Comparison of ENCODE assay signal across 34 cellular contexts in genomic region chr9:114300153-114300845, GRCh38. TPM values are rescaled to one million over a fixed set of nuclear protein-coding genes. Genes with fewer than 3 reads are reported as not detected.
DNase-seq lines count a peak whose midpoint lies in the region; ATAC-seq and TF ChIP-seq lines count a peak whose summit lies in the region.
"Had no signal": no experiment of that assay in that cellular context is flagged by ENCODE, and none has a peak within 500 bp of the region (broad histone marks: within the 10 kb centered on the region; RNA-seq: fewer than 3 reads in every experiment).

No MANE protein-coding gene starts in this region.

- H3K27ac ChIP-seq in heart right ventricle, result no peak overlapping the region
- no peak overlapping the region for H3K27ac ChIP-seq in vagina
- H3K27ac ChIP-seq: colonic mucosa, neutrophil had no signal

- ATAC-seq in heart right ventricle (no peak), GM21360 (IDR thresholded peaks at IDR 0.05; ENCODE audit: unreplicated experiment) (no peak)
- ATAC-seq: CD8-positive, alpha-beta T cell; effector memory CD8-positive, alpha-beta T cell; left ventricle myocardium superior; stimulated activated naive B cell treated with anti-CD40 and anti-IgM and Interleukin-4, amounts not matched to agents 10 μg/mL and 1 μg/mL and 100 μg/mL, for 72 hours; T-cell had no signal

- peaks cover 35% of the 10 kb centered on the region for H3K36me3 Mint-ChIP-seq in progenitor cell of endocrine pancreas (ENCODE audit: insufficient read depth)
- H3K36me3 Mint-ChIP-seq: activated naive CD8-positive, alpha-beta T cell treated with anti-CD3 and anti-CD28 coated beads, Interleukin-2, amount 10 ng/mL, durations not matched to agents 7 days and 5 days; stimulated activated naive B cell treated with anti-CD40 and anti-IgM and Interleukin-4, amounts not matched to agents 10 μg/mL and 1 μg/mL and 100 μg/mL, for 72 hours had no signal

- H3K9me3 ChIP-seq in heart right ventricle (peaks cover 0 to 14% (median 0%) of the 10 kb centered on the region in 11 donors), vagina (no peaks in the 10 kb centered on the region)
- H3K9me3 ChIP-seq: BE2C, colonic mucosa had no signal

- no peak overlapping the region for H3K4me3 Mint-ChIP-seq in progenitor cell of endocrine pancreas (ENCODE audit: low read depth)
- H3K4me3 Mint-ChIP-seq: activated naive CD8-positive, alpha-beta T cell treated with anti-CD3 and anti-CD28 coated beads, Interleukin-2, amount 10 ng/mL, durations not matched to agents 7 days and 5 days; CD8-positive, alpha-beta T cell; effector memory CD8-positive, alpha-beta T cell; stimulated activated naive B cell treated with anti-CD40 and anti-IgM and Interleukin-4, amounts not matched to agents 10 μg/mL and 1 μg/mL and 100 μg/mL, for 72 hours; T-cell had no signal

- H3K36me3 ChIP-seq in heart right ventricle, result peaks cover 0 to 50% (median 0%) of the 10 kb centered on the region in 9 donors
- peaks cover 0 to 25% of the 10 kb centered on the region in 2 donors for H3K36me3 ChIP-seq in vagina
- H3K36me3 ChIP-seq: BE2C, colonic mucosa, neutrophil had no signal

- H3K4me1 Mint-ChIP-seq in progenitor cell of endocrine pancreas (ENCODE audit: low read depth), result no peaks in the 10 kb centered on the region
- H3K4me1 Mint-ChIP-seq: activated naive CD8-positive, alpha-beta T cell treated with anti-CD3 and anti-CD28 coated beads, Interleukin-2, amount 10 ng/mL, durations not matched to agents 7 days and 5 days had no signal

- peak overlapping the region; percentile 45 for H3K27ac Mint-ChIP-seq in progenitor cell of endocrine pancreas
- H3K27ac Mint-ChIP-seq: CD8-positive, alpha-beta T cell; stimulated activated naive B cell treated with anti-CD40 and anti-IgM and Interleukin-4, amounts not matched to agents 10 μg/mL and 1 μg/mL and 100 μg/mL, for 72 hours; T-cell had no signal

- peaks cover 0 to 8% (median 0%) of the 10 kb centered on the region in 9 donors for H3K4me1 ChIP-seq in heart right ventricle
- H3K4me1 ChIP-seq in vagina, result peaks cover 2% of the 10 kb centered on the region
- H3K4me1 ChIP-seq: colonic mucosa had no signal

- no peak for TF ChIP-seq POLR2A in vagina (IDR thresholded peaks at IDR 0.05)

- peaks cover 6% of the 10 kb centered on the region for H3K9me3 Mint-ChIP-seq in progenitor cell of endocrine pancreas (ENCODE audit: low read depth)
- H3K9me3 Mint-ChIP-seq: activated naive CD8-positive, alpha-beta T cell treated with anti-CD3 and anti-CD28 coated beads, Interleukin-2, amount 10 ng/mL, durations not matched to agents 7 days and 5 days had no signal

- TF ChIP-seq CTCF in heart right ventricle (IDR thresholded peaks at IDR 0.05), result no peak
- no peak for TF ChIP-seq CTCF in progenitor cell of endocrine pancreas (IDR thresholded peaks at IDR 0.05; ENCODE audit: unreplicated experiment)
- TF ChIP-seq CTCF in vagina (IDR thresholded peaks at IDR 0.05), result no peak

- H3K27me3 ChIP-seq in heart right ventricle (no peaks in the 10 kb centered on the region), vagina (no peaks in the 10 kb centered on the region)
- H3K27me3 ChIP-seq: BE2C, colonic mucosa had no signal

- intact Hi-C loops in cardiac septum (cut with DNase I) (no loop called here), heart right ventricle (cut with DNase I) (loop anchor here in 1 of 10 donors (5.0 kb wide), 1 partner anchor 193 kb away; no protein-coding TSS in a partner anchor), vagina (cut with DNase I) (no loop called here)

- H3K4me3 ChIP-seq in heart right ventricle (no peak overlapping the region), vagina (no peak overlapping the region)
- H3K4me3 ChIP-seq: colonic mucosa had no signal

- H3K27me3 Mint-ChIP-seq in progenitor cell of endocrine pancreas, result no peaks in the 10 kb centered on the region
- H3K27me3 Mint-ChIP-seq: activated naive CD8-positive, alpha-beta T cell treated with anti-CD3 and anti-CD28 coated beads, Interleukin-2, amount 10 ng/mL, durations not matched to agents 7 days and 5 days had no signal

- WGBS in heart right ventricle, 2 donors, result 96 to 97% methylated on average over 4 of the region's 4 CpGs

- DNase-seq in cardiac septum (ENCODE audit: low spot score), result peak; percentile 54
- DNase-seq in heart right ventricle, result no peak
- DNase-seq in islet precursor cell, result peak; percentile 45
- DNase-seq in progenitor cell of endocrine pancreas (ENCODE audit: low spot score, unreplicated experiment), result no peak
- peak; percentile 19 to 85 for DNase-seq in vagina (ENCODE audit: extremely low spot score in 2 of 2)
- no peak for DNase-seq in A172 (ENCODE audit: low spot score)
- no peak for DNase-seq in HuH-7 (ENCODE audit: low spot score)
- DNase-seq: activated CD4-positive, alpha-beta T cell treated with anti-CD3 and anti-CD28 coated beads, Interleukin-2, amount 50 U/mL, for 1 hour; activated gamma-delta T cell; activated naive CD8-positive, alpha-beta T cell treated with anti-CD3 and anti-CD28 coated beads, Interleukin-2, amount 10 ng/mL, durations not matched to agents 7 days and 5 days; BE2C; DMS 273 treated with DMSO at 0.1 percent for 48 hours; effector memory CD8-positive, alpha-beta T cell; glutamatergic neuron; GOT3; left ventricle myocardium superior; NCI-H1105; NCI-H187 treated with DMSO at 0.1 percent for 48 hours; NCI-H2171 treated with DMSO at 0.1 percent for 48 hours; NCI-H510A; stimulated activated naive B cell treated with anti-CD40 and anti-IgM and Interleukin-4, amounts not matched to agents 10 μg/mL and 1 μg/mL and 100 μg/mL, for 72 hours had no signal

RNA-seq across cellular contexts. Expression of gene ORM1, which starts 22.6 kb away (rescaled TPM):
- total RNA-seq in cardiac septum, result not detected
- total RNA-seq in heart right ventricle, result under 1 TPM in 3 of 10 donors, not detected in 7; 0.37 to 0.70 (median 0.55) TPM
- polyA plus RNA-seq in heart right ventricle, result under 1 TPM; 0.13 to 0.59 TPM
- 9.3 and 10.8 TPM in 2 replicates for total RNA-seq in progenitor cell of endocrine pancreas
- not detected for total RNA-seq in vagina
- not detected in 2 replicates for total RNA-seq in A172 (2014; rRNA removed; shearing (Covaris generic))
- total RNA-seq: activated naive CD8-positive, alpha-beta T cell treated with anti-CD3 and anti-CD28 coated beads, Interleukin-2, amount 10 ng/mL, durations not matched to agents 7 days and 5 days; bronchial epithelial cell; CD8-positive, alpha-beta T cell; HT-29; left ventricle myocardium superior; MCF 10A; pulmonary artery endothelial cell; RPMI7951; SK-MEL-5 had no signal

RNA-seq across cellular contexts. Expression of gene ORM2, which starts 29.4 kb away (rescaled TPM):
- total RNA-seq in cardiac septum, result 0.32 TPM
- not detected for total RNA-seq in heart right ventricle
- under 1 TPM in 1 of 2 donors, not detected in 1; 0.44 TPM for polyA plus RNA-seq in heart right ventricle
- 3.2 and 5.4 TPM in 2 replicates for total RNA-seq in progenitor cell of endocrine pancreas
- not detected for total RNA-seq in vagina
- total RNA-seq in A172 (2014; rRNA removed; shearing (Covaris generic)), result not detected in 2 replicates
- total RNA-seq: activated naive CD8-positive, alpha-beta T cell treated with anti-CD3 and anti-CD28 coated beads, Interleukin-2, amount 10 ng/mL, durations not matched to agents 7 days and 5 days; aorta; bronchial epithelial cell; CD8-positive, alpha-beta T cell; HT-29; left ventricle myocardium superior; MCF 10A; mesenteric fat pad; pulmonary artery endothelial cell; RPMI7951; SK-MEL-5 had no signal
- polyA plus RNA-seq: aorta had no signal

Comparison
In these comparisons a context has a peak if more than half of its experiments do, and no peak if none do; other contexts are left out.
1. DNase-seq: peak in cardiac septum (single experiment), islet precursor cell (single experiment) and vagina (2 of 2); none in heart right ventricle (0 of 2), progenitor cell of endocrine pancreas (single experiment), A172 (single experiment) and HuH-7 (single experiment).